ENCODE assay signal across 1 cellular context in genomic region chr9:137411670-137412380, GRCh38.
TF ChIP-seq lines count a peak whose summit lies in the region.

No MANE protein-coding gene starts in this region.

TF ChIP-seq in K562, 482 proteins besides CTCF, POLR2A, EP300 and RAD21 (continues in another document):
- TF ChIP-seq ARID1B (IDR thresholded peaks at IDR 0.05) (peak; percentile 61), ZNF780A (CRISPR knock-in tag; IDR thresholded peaks at IDR 0.05) (no peak), BHLHE40 (IDR thresholded peaks at IDR 0.05; ENCODE audit: low read length) (peak; percentile 95), PCBP2 (IDR thresholded peaks at IDR 0.05; ENCODE audit: low read depth, low read length, poor library complexity, severe bottlenecking) (peak; percentile 63), ZNF589 (CRISPR knock-in tag; IDR thresholded peaks at IDR 0.05; ENCODE audit: low read depth) (0 out of 2 replicates have a peak, but pooled peaks have one; percentile 32), DACH1 (IDR thresholded peaks at IDR 0.05; ENCODE audit: partially characterized antibody) (peak; percentile 15), ZNF592 (IDR thresholded peaks at IDR 0.05) (peak; percentile 78), ZBTB1 (CRISPR knock-in tag; IDR thresholded peaks at IDR 0.05; ENCODE audit: borderline replicate concordance, low read depth) (peak; percentile 83), DMBX1 (CRISPR knock-in tag; IDR thresholded peaks at IDR 0.05; ENCODE audit: borderline replicate concordance) (no peak), YY1 (IDR thresholded peaks at IDR 0.05; ENCODE audit: borderline replicate concordance in 1 of 3, control insufficient read depth in 1 of 3, extremely low read depth in 1 of 3, insufficient read depth in 3 of 3, insufficient read length in 1 of 3, insufficient replicate concordance in 2 of 3, low read depth in 1 of 3, low read length in 2 of 3) (no peak), SOX6 (IDR thresholded peaks at IDR 0.05) (0 out of 2 replicates have a peak, but pooled peaks have one; percentile 43), ID3 (CRISPR knock-in tag; IDR thresholded peaks at IDR 0.05) (no peak), ID3 (tag; IDR thresholded peaks at IDR 0.05) (0 out of 2 replicates have a peak, but pooled peaks have one; percentile 16), TEAD2 (tag; IDR thresholded peaks at IDR 0.05) (0 out of 2 replicates have a peak, but pooled peaks have one; percentile 6), ETV1 (tag; conservative IDR thresholded peaks at IDR 0.05; ENCODE audit: low read depth) (no peak), TEAD4 (IDR thresholded peaks at IDR 0.05; ENCODE audit: low read length) (peak; percentile 42), TEAD4 (CRISPR knock-in tag; IDR thresholded peaks at IDR 0.05; ENCODE audit: borderline replicate concordance) (no peak), ZEB2 (IDR thresholded peaks at IDR 0.05) (0 out of 2 replicates have a peak, but pooled peaks have one; percentile 39), CBFA2T3 (IDR thresholded peaks at IDR 0.05) (peak; percentile 13; the same call in 1 of the 2 replicates), ATF3 (IDR thresholded peaks at IDR 0.05) (peak; percentile 69), ATF3 (CRISPR knock-in tag; conservative IDR thresholded peaks at IDR 0.05) (no peak), MNT (conservative IDR thresholded peaks at IDR 0.05) (peak in 1 of 2 experiments; percentile 46; a peak in 1 of 4 replicates), DPF2 (IDR thresholded peaks at IDR 0.05) (peak; percentile 48; the same call in 1 of the 2 replicates), ZBTB11 (CRISPR knock-in tag; IDR thresholded peaks at IDR 0.05) (peak in 1 of 3 experiments; percentile 66; a peak in 1 of 6 replicates), E2F6 (IDR thresholded peaks at IDR 0.05; ENCODE audit: borderline replicate concordance in 1 of 2, extremely low read depth in 1 of 2, insufficient read depth in 1 of 2, insufficient read length in 1 of 2, low read depth in 1 of 2, low read length in 1 of 2, poor library complexity in 1 of 2, severe bottlenecking in 1 of 2) (peak in 1 of 2 experiments; percentile 52), ZFX (CRISPR knock-in tag; IDR thresholded peaks at IDR 0.05) (peak; percentile 78), KLF1 (tag; IDR thresholded peaks at IDR 0.05) (0 out of 2 replicates have a peak, but pooled peaks have one; percentile 24), TOE1 (IDR thresholded peaks at IDR 0.05; ENCODE audit: borderline replicate concordance) (peak; percentile 45; the same call in 1 of the 2 replicates), TOE1 (CRISPR knock-in tag; IDR thresholded peaks at IDR 0.05; ENCODE audit: borderline replicate concordance, low read depth) (no peak), PCBP1 (IDR thresholded peaks at IDR 0.05; ENCODE audit: low read depth, low read length, poor library complexity, severe bottlenecking) (peak; percentile 100), SPI1 (IDR thresholded peaks at IDR 0.05; ENCODE audit: borderline replicate concordance, low read depth, low read length) (0 out of 2 replicates have a peak, but pooled peaks have one; percentile 14), FOSL1 (tag; conservative IDR thresholded peaks at IDR 0.05) (peak; percentile 79), KAT2B (IDR thresholded peaks at IDR 0.05; ENCODE audit: low read depth, low read length) (no peak), CBX1 (IDR thresholded peaks at IDR 0.05; ENCODE audit: low read depth) (0 out of 2 replicates have a peak, but pooled peaks have one; percentile 35), NFIC (IDR thresholded peaks at IDR 0.05) (peak; percentile 82), CREM (IDR thresholded peaks at IDR 0.05; ENCODE audit: low read depth) (0 out of 2 replicates have a peak, but pooled peaks have one; percentile 6), ZNF586 (CRISPR knock-in tag; conservative IDR thresholded peaks at IDR 0.05) (no peak), TEAD1 (CRISPR knock-in tag; IDR thresholded peaks at IDR 0.05) (peak in 1 of 2 experiments; percentile 74; a peak in 1 of 4 replicates), JUND (IDR thresholded peaks at IDR 0.05; ENCODE audit: borderline replicate concordance, low read depth, low read length) (peak; percentile 91), JUND (tag; IDR thresholded peaks at IDR 0.05; ENCODE audit: borderline replicate concordance, low read depth, low read length) (peak; percentile 62; the same call in 1 of the 3 replicates), L3MBTL2 (IDR thresholded peaks at IDR 0.05) (0 out of 2 replicates have a peak, but pooled peaks have one; percentile 19), RBBP5 (IDR thresholded peaks at IDR 0.05; ENCODE audit: borderline replicate concordance, insufficient read depth, low read length, poor library complexity, severe bottlenecking) (peak; percentile 68), MLLT1 (IDR thresholded peaks at IDR 0.05) (peak in 1 of 2 experiments; percentile 91; a peak in 2 of 4 replicates), RBFOX2 (IDR thresholded peaks at IDR 0.05; ENCODE audit: low read depth, low read length) (peak; percentile 66), MAX (CRISPR knock-in tag; IDR thresholded peaks at IDR 0.05) (peak; percentile 79), ZZZ3 (IDR thresholded peaks at IDR 0.05) (no peak), HMG20A (CRISPR knock-in tag; conservative IDR thresholded peaks at IDR 0.05) (no peak), ZBTB43 (CRISPR knock-in tag; IDR thresholded peaks at IDR 0.05) (no peak), ZNF395 (CRISPR knock-in tag; IDR thresholded peaks at IDR 0.05) (peak; percentile 82)
